14 cellular contexts compared by ENCODE assay signal in the genomic region with DNA sequence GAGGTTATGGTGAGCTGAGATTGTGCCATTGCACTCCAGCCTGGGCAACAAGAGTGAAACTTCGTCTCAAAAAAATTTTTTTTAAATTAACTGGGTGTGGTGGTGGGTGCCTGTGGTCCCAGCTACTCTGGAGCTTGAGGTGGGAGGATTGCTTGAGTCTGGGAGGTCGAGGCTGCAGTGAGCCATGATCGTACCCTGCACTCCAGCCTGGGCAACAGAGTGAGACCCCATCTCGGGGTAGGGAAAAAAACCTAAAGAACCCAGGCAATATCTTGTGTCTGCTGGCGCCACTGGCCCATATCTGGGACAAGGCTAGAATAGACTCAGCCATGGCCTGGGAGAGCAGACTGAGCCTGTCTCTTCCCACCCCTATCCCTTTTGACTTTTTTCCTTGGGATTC. TPM values are rescaled to one million over a fixed set of nuclear protein-coding genes. Genes with fewer than 3 reads are reported as not detected.
"Had no signal": no experiment of that assay in that cellular context is flagged by ENCODE, and none has a peak within 500 bp of the region (broad histone marks: within the 10 kb centered on the region; RNA-seq: fewer than 3 reads in every experiment).

No MANE protein-coding gene starts in this region.

- H3K4me3 ChIP-seq: lung, testis had no signal

- H3K27ac Mint-ChIP-seq: activated naive CD4-positive, alpha-beta T cell treated with anti-CD3 and anti-CD28 coated beads, Interleukin-2, amount 50 U/mL, for 24 hours; endodermal cell; immature natural killer cell; nephron progenitor cell; stimulated activated naive CD8-positive, alpha-beta T cell treated with anti-CD3 and anti-CD28 coated beads, Interleukin-15, Interleukin-2, amounts not matched to agents 100 ng/mL and 50 ng/mL, for 24 hours had no signal

- H3K9me3 ChIP-seq: testis had no signal

- DNase-seq: activated CD4-positive, alpha-beta T cell treated with anti-CD3 and anti-CD28 coated beads, Interleukin-2, amount 50 U/mL, for 4 hours; activated effector memory CD4-positive, alpha-beta T cell treated with Interleukin-2 at 50 U/mL for 16 hours; activated T-cell treated with anti-CD3 and anti-CD28 coated beads, Interleukin-2, amount 50 U/mL, for 1 hour; dermis blood vessel endothelial cell; immature natural killer cell; nephron progenitor cell; stimulated activated CD4-positive, alpha-beta T cell treated with anti-CD3 and anti-CD28 coated beads, Interleukin-4, amount 100 ng/mL, for 1 hour; testis had no signal

- ATAC-seq: activated CD4-positive, CD25-positive, alpha-beta regulatory T cell treated with anti-CD3 and anti-CD28 coated beads, Interleukin-2, amount 50 U/mL, for 24 hours had no signal

- H3K4me1 Mint-ChIP-seq: immature natural killer cell had no signal

- H3K27me3 ChIP-seq: testis had no signal

- H3K27me3 Mint-ChIP-seq: activated naive CD4-positive, alpha-beta T cell treated with anti-CD3 and anti-CD28 coated beads, Interleukin-2, amount 50 U/mL, for 24 hours had no signal

- H3K4me3 Mint-ChIP-seq: activated naive CD4-positive, alpha-beta T cell treated with anti-CD3 and anti-CD28 coated beads, Interleukin-2, amount 50 U/mL, for 24 hours; central memory CD8-positive, alpha-beta T cell; endodermal cell; immature natural killer cell; nephron progenitor cell; stimulated activated naive CD8-positive, alpha-beta T cell treated with anti-CD3 and anti-CD28 coated beads, Interleukin-15, Interleukin-2, amounts not matched to agents 100 ng/mL and 50 ng/mL, for 24 hours had no signal

- H3K9me3 Mint-ChIP-seq: activated naive CD4-positive, alpha-beta T cell treated with anti-CD3 and anti-CD28 coated beads, Interleukin-2, amount 50 U/mL, for 24 hours; central memory CD8-positive, alpha-beta T cell; endodermal cell; immature natural killer cell; nephron progenitor cell; stimulated activated naive CD8-positive, alpha-beta T cell treated with anti-CD3 and anti-CD28 coated beads, Interleukin-15, Interleukin-2, amounts not matched to agents 100 ng/mL and 50 ng/mL, for 24 hours had no signal

- H3K36me3 Mint-ChIP-seq: activated naive CD4-positive, alpha-beta T cell treated with anti-CD3 and anti-CD28 coated beads, Interleukin-2, amount 50 U/mL, for 24 hours; immature natural killer cell had no signal

RNA-seq across cellular contexts. Expression of a gene that starts 9.1 kb away (rescaled TPM):
- polyA plus RNA-seq: immature natural killer cell had no signal
